In the genomic region with DNA sequence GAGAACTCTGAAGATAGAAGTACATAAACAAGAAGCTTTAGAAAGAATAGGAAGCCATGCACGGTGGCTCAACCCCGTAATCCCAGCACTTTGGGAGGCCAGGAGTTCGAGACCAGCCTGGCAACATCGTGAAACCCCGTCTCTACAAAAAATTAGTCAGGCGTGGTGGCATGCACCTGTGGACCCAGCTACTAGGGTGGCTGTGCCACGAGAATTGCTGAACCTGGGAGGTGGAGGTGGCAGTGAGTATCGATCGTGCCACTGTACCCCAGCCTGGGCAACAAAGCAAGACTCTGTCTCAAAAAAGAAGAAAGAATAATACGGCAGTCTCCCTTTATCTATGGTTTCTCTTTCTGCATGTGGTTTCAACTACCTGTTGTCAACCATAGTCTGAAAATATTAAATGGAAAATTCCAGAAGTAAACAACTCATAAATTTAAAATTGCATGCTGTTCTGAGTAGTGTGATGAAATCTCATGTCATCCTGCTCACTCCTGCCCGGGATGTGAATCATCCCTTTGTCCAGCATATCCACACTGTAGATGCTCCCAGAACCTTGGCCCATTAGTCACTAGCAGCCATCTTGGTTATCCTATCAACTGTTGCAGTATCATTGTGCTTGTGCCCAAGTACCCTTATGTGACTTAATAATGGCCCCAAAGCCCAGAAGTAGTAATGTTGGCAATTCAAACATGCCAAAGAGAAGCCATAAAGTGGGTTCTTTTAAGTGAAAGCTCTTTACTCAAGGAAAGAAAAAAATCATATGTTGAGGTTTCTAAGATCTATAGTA, we compare ENCODE assay signal across 11 cellular contexts. TPM values are rescaled to one million over a fixed set of nuclear protein-coding genes. Genes with fewer than 3 reads are reported as not detected.
A peak's percentile ranks its signal among the peaks of the same experiment; 100 is the strongest.
DNase-seq lines count a peak whose midpoint lies in the region; ATAC-seq and TF ChIP-seq lines count a peak whose summit lies in the region.
"Had no signal": no experiment of that assay in that cellular context is flagged by ENCODE, and none has a peak within 500 bp of the region (broad histone marks: within the 10 kb centered on the region; RNA-seq: fewer than 3 reads in every experiment).

No MANE protein-coding gene starts in this region.

- H3K27me3 Mint-ChIP-seq in stimulated activated naive CD8-positive, alpha-beta T cell treated with anti-CD3 and anti-CD28 coated beads, Interleukin-15, Interleukin-2, amounts not matched to agents 100 ng/mL and 50 ng/mL, for 24 hours, result no peaks in the 10 kb centered on the region
- H3K27me3 Mint-ChIP-seq in WTC11 (ENCODE audit: low read depth), result no peaks in the 10 kb centered on the region

- TF ChIP-seq CTCF in WTC11 (IDR thresholded peaks at IDR 0.05) (no peak), fibroblast of pulmonary artery (IDR thresholded peaks at IDR 0.05; ENCODE audit: low read length, missing control alignments) (no peak)

- POLR2A ChIA-PET in WTC11 (lab: Charles Lee), result no interaction called here

- CTCF ChIA-PET in WTC11 (lab: Charles Lee), result interaction anchor here (0.8 kb wide), 1 partner anchor 120 kb away, joined by 3 read pairs; no protein-coding TSS in a partner anchor

- no peaks in the 10 kb centered on the region for H3K9me3 Mint-ChIP-seq in stimulated activated naive CD8-positive, alpha-beta T cell treated with anti-CD3 and anti-CD28 coated beads, Interleukin-15, Interleukin-2, amounts not matched to agents 100 ng/mL and 50 ng/mL, for 24 hours
- H3K9me3 Mint-ChIP-seq in WTC11, result no peaks in the 10 kb centered on the region

- ATAC-seq in stimulated activated naive CD8-positive, alpha-beta T cell treated with anti-CD3 and anti-CD28 coated beads, Interleukin-15, Interleukin-2, amounts not matched to agents 100 U/mL and 50 U/mL, for 24 hours, result no peak
- ATAC-seq in WTC11 (no peak), GM21423 (IDR thresholded peaks at IDR 0.05; ENCODE audit: unreplicated experiment) (no peak), HG03457 (IDR thresholded peaks at IDR 0.05; ENCODE audit: unreplicated experiment) (no peak)

- DNase-seq in stimulated activated naive CD8-positive, alpha-beta T cell treated with anti-CD3 and anti-CD28 coated beads, Interleukin-15, Interleukin-2, amounts not matched to agents 100 U/mL and 50 U/mL, for 24 hours, result no peak
- no peak for DNase-seq in WTC11 (ENCODE audit: low spot score)
- DNase-seq in fibroblast of pulmonary artery (ENCODE audit: low read depth), result peak; percentile 90
- DNase-seq in DMS79 treated with DMSO at 0.1 percent for 48 hours (lab: John Stamatoyannopoulos, UW), result no peak
- DNase-seq in NCI-H1092 treated with DMSO at 0.1 percent for 48 hours (lab: John Stamatoyannopoulos, UW), result no peak
- DNase-seq: activated T-cell treated with anti-CD3 and anti-CD28 coated beads, Interleukin-2, amount 50 U/mL, for 48 hours; upper lobe of left lung had no signal

- no peak overlapping the region for H3K4me3 ChIP-seq in fibroblast of pulmonary artery (replicated peaks; ENCODE audit: low read depth, low read length)
- H3K4me3 ChIP-seq: skin epidermis, upper lobe of left lung had no signal

- H3K27ac Mint-ChIP-seq in stimulated activated naive CD8-positive, alpha-beta T cell treated with anti-CD3 and anti-CD28 coated beads, Interleukin-15, Interleukin-2, amounts not matched to agents 100 ng/mL and 50 ng/mL, for 24 hours, result peak overlapping the region; percentile 55
- peak overlapping the region; percentile 89 for H3K27ac Mint-ChIP-seq in WTC11

- peaks cover 62% of the 10 kb centered on the region for H3K4me1 Mint-ChIP-seq in stimulated activated naive CD8-positive, alpha-beta T cell treated with anti-CD3 and anti-CD28 coated beads, Interleukin-15, Interleukin-2, amounts not matched to agents 100 ng/mL and 50 ng/mL, for 24 hours (ENCODE audit: low read depth)
- H3K4me1 Mint-ChIP-seq in WTC11, result peaks cover 36% of the 10 kb centered on the region

- no peak overlapping the region for H3K4me3 Mint-ChIP-seq in stimulated activated naive CD8-positive, alpha-beta T cell treated with anti-CD3 and anti-CD28 coated beads, Interleukin-15, Interleukin-2, amounts not matched to agents 100 ng/mL and 50 ng/mL, for 24 hours
- H3K4me3 Mint-ChIP-seq in WTC11, result no peak overlapping the region

- H3K36me3 Mint-ChIP-seq in stimulated activated naive CD8-positive, alpha-beta T cell treated with anti-CD3 and anti-CD28 coated beads, Interleukin-15, Interleukin-2, amounts not matched to agents 100 ng/mL and 50 ng/mL, for 24 hours (ENCODE audit: low read depth), result peaks cover 93% of the 10 kb centered on the region
- peaks cover 82% of the 10 kb centered on the region for H3K36me3 Mint-ChIP-seq in WTC11

TF ChIP-seq in WTC11, 78 proteins besides CTCF, POLR2A, EP300 and RAD21 (continues in another document):
- TF ChIP-seq, protein P1, sequence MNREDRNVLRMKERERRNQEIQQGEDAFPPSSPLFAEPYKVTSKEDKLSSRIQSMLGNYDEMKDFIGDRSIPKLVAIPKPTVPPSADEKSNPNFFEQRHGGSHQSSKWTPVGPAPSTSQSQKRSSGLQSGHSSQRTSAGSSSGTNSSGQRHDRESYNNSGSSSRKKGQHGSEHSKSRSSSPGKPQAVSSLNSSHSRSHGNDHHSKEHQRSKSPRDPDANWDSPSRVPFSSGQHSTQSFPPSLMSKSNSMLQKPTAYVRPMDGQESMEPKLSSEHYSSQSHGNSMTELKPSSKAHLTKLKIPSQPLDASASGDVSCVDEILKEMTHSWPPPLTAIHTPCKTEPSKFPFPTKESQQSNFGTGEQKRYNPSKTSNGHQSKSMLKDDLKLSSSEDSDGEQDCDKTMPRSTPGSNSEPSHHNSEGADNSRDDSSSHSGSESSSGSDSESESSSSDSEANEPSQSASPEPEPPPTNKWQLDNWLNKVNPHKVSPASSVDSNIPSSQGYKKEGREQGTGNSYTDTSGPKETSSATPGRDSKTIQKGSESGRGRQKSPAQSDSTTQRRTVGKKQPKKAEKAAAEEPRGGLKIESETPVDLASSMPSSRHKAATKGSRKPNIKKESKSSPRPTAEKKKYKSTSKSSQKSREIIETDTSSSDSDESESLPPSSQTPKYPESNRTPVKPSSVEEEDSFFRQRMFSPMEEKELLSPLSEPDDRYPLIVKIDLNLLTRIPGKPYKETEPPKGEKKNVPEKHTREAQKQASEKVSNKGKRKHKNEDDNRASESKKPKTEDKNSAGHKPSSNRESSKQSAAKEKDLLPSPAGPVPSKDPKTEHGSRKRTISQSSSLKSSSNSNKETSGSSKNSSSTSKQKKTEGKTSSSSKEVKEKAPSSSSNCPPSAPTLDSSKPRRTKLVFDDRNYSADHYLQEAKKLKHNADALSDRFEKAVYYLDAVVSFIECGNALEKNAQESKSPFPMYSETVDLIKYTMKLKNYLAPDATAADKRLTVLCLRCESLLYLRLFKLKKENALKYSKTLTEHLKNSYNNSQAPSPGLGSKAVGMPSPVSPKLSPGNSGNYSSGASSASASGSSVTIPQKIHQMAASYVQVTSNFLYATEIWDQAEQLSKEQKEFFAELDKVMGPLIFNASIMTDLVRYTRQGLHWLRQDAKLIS (CRISPR knock-in tag; IDR thresholded peaks at IDR 0.05; ENCODE audit: borderline replicate concordance), result no peak
- TF ChIP-seq MYBL2 (CRISPR knock-in tag; IDR thresholded peaks at IDR 0.05) (no peak), ZNF121 (CRISPR knock-in tag; IDR thresholded peaks at IDR 0.05) (peak; percentile 37; the same call in 1 of the 2 replicates), SMAD3 (CRISPR knock-in tag; IDR thresholded peaks at IDR 0.05; ENCODE audit: borderline replicate concordance) (no peak), ELF4 (CRISPR knock-in tag; IDR thresholded peaks at IDR 0.05; ENCODE audit: low read depth) (no peak), NFATC4 (CRISPR knock-in tag; IDR thresholded peaks at IDR 0.05) (no peak), ZNF232 (CRISPR knock-in tag; IDR thresholded peaks at IDR 0.05) (no peak), KAT7 (CRISPR knock-in tag; IDR thresholded peaks at IDR 0.05; ENCODE audit: borderline replicate concordance) (no peak), ZNF671 (CRISPR knock-in tag; IDR thresholded peaks at IDR 0.05) (0 out of 2 replicates have a peak, but pooled peaks have one; percentile 30), GABPB1 (CRISPR knock-in tag; IDR thresholded peaks at IDR 0.05) (peak; percentile 79), RELA (CRISPR knock-in tag; IDR thresholded peaks at IDR 0.05; ENCODE audit: borderline replicate concordance) (no peak)
- TF ChIP-seq, protein P2, sequence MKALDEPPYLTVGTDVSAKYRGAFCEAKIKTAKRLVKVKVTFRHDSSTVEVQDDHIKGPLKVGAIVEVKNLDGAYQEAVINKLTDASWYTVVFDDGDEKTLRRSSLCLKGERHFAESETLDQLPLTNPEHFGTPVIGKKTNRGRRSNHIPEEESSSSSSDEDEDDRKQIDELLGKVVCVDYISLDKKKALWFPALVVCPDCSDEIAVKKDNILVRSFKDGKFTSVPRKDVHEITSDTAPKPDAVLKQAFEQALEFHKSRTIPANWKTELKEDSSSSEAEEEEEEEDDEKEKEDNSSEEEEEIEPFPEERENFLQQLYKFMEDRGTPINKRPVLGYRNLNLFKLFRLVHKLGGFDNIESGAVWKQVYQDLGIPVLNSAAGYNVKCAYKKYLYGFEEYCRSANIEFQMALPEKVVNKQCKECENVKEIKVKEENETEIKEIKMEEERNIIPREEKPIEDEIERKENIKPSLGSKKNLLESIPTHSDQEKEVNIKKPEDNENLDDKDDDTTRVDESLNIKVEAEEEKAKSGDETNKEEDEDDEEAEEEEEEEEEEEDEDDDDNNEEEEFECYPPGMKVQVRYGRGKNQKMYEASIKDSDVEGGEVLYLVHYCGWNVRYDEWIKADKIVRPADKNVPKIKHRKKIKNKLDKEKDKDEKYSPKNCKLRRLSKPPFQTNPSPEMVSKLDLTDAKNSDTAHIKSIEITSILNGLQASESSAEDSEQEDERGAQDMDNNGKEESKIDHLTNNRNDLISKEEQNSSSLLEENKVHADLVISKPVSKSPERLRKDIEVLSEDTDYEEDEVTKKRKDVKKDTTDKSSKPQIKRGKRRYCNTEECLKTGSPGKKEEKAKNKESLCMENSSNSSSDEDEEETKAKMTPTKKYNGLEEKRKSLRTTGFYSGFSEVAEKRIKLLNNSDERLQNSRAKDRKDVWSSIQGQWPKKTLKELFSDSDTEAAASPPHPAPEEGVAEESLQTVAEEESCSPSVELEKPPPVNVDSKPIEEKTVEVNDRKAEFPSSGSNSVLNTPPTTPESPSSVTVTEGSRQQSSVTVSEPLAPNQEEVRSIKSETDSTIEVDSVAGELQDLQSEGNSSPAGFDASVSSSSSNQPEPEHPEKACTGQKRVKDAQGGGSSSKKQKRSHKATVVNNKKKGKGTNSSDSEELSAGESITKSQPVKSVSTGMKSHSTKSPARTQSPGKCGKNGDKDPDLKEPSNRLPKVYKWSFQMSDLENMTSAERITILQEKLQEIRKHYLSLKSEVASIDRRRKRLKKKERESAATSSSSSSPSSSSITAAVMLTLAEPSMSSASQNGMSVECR (CRISPR knock-in tag; IDR thresholded peaks at IDR 0.05; ENCODE audit: borderline replicate concordance), result no peak
- TF ChIP-seq, protein P3, sequence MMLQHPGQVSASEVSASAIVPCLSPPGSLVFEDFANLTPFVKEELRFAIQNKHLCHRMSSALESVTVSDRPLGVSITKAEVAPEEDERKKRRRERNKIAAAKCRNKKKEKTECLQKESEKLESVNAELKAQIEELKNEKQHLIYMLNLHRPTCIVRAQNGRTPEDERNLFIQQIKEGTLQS (CRISPR knock-in tag; conservative IDR thresholded peaks at IDR 0.05), result no peak

RNA-seq across cellular contexts. Expression of a gene that starts 22.1 kb away (rescaled TPM):
- total RNA-seq in WTC11 (2021), result 180 to 204 TPM (median 194 TPM) in 3 replicates
